ENCODE assay signal across 26 cellular contexts in genomic region chr16:21339927-21340326, GRCh38.
"Had no signal": no experiment of that assay in that cellular context is flagged by ENCODE, and none has a peak within 500 bp of the region (broad histone marks: within the 10 kb centered on the region; RNA-seq: fewer than 3 reads in every experiment).

No MANE protein-coding gene starts in this region.

- H3K4me1 ChIP-seq: heart left ventricle, neural progenitor cell, parathyroid adenoma, right atrium auricular region, spleen, testis had no signal

- FAIRE-seq: colon, kidney, TTC549, urothelium cell line had no signal

- H3K36me3 ChIP-seq: neural progenitor cell, right atrium auricular region, spleen had no signal

- DNase-seq: activated CD4-positive, alpha-beta T cell treated with anti-CD3 and anti-CD28 coated beads for 36 hours; activated CD8-positive, alpha-beta memory T cell treated with anti-CD3 and anti-CD28 coated beads, Interleukin-2, amount 10 ng/mL, durations not matched to agents 7 days and 5 days; activated CD8-positive, alpha-beta T cell treated with anti-CD3 and anti-CD28 coated beads, Interleukin-2, amount 10 ng/mL, durations not matched to agents 7 days and 5 days; activated naive CD8-positive, alpha-beta T cell treated with anti-CD3 and anti-CD28 coated beads, Interleukin-2, amount 50 U/mL, for 24 hours; activated T-cell treated with anti-CD3 and anti-CD28 coated beads, Interleukin-2, amount 50 U/mL, for 48 hours; amygdala; effector memory CD8-positive, alpha-beta T cell; foreskin fibroblast; heart left ventricle; hypothalamus; immature natural killer cell; kidney; midbrain; natural killer cell; occipital lobe; spleen; stimulated activated CD4-positive, alpha-beta T cell treated with anti-CD3 and anti-CD28 coated beads, Interleukin-2, amount 100 ng/mL, for 48 hours; stimulated activated naive CD4-positive, alpha-beta T cell treated with Interleukin-2 at 50 U/mL for 16 hours; testis; trophoblast cell had no signal

- H3K27ac ChIP-seq: heart left ventricle, neural progenitor cell, parathyroid adenoma, right atrium auricular region, spleen, testis had no signal

- H3K4me3 ChIP-seq: heart left ventricle, neural progenitor cell, right atrium auricular region, spleen, testis had no signal

- H3K27me3 ChIP-seq: heart left ventricle, neural progenitor cell, right atrium auricular region, spleen, testis had no signal

- H3K9me3 ChIP-seq: heart left ventricle, right atrium auricular region, spleen, testis had no signal
